1 cellular context compared by ENCODE assay signal in the genomic region with DNA sequence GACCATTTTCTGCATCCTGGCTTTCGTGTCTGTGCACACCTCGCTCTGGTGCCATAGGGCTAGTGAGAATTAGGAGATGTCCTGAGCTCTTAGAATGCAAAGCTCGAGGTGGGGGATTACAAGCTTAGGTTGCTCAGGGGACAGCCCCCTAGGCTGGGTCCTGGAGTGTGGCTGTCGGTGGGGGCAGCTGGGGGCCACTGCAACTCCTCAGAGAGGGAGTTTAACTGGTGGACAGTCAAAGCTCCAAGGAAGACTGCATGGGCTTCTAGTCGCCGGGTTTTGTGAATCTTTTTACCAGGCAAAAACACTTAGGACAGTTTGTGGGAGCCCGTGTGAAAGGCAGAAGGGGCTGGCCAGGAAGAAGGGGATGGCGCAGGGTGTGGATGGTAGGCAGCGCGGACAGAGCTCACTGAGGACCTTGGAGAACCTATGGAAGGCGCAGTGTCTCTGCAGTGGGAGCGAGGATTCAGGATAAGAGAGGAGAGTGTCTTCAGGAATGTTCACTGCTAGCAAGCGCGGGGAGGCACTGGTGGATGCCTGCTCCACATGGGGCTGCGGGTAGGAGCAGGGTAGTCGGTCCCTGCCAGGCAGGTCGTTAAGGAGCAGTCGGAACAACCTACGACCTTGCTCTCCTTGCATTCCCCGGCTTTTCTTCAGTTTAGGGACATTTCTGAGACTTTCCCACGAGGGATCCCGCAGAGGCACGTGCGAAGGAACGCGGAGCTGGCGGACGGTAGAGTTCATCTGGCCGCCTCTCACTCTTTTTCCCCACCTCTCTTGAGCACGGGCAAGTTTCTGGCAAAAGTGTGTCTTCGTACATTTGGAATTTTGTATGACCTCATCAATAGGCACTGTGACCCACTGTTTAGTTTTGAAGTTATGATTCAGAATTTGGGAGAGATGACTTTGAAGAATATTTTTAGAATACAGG.
TF ChIP-seq lines count a peak whose summit lies in the region.

No MANE protein-coding gene starts in this region.

TF ChIP-seq in GM23338, 12 proteins besides CTCF, POLR2A, EP300 and RAD21 (continued from another document):
- TF ChIP-seq, protein P1, sequence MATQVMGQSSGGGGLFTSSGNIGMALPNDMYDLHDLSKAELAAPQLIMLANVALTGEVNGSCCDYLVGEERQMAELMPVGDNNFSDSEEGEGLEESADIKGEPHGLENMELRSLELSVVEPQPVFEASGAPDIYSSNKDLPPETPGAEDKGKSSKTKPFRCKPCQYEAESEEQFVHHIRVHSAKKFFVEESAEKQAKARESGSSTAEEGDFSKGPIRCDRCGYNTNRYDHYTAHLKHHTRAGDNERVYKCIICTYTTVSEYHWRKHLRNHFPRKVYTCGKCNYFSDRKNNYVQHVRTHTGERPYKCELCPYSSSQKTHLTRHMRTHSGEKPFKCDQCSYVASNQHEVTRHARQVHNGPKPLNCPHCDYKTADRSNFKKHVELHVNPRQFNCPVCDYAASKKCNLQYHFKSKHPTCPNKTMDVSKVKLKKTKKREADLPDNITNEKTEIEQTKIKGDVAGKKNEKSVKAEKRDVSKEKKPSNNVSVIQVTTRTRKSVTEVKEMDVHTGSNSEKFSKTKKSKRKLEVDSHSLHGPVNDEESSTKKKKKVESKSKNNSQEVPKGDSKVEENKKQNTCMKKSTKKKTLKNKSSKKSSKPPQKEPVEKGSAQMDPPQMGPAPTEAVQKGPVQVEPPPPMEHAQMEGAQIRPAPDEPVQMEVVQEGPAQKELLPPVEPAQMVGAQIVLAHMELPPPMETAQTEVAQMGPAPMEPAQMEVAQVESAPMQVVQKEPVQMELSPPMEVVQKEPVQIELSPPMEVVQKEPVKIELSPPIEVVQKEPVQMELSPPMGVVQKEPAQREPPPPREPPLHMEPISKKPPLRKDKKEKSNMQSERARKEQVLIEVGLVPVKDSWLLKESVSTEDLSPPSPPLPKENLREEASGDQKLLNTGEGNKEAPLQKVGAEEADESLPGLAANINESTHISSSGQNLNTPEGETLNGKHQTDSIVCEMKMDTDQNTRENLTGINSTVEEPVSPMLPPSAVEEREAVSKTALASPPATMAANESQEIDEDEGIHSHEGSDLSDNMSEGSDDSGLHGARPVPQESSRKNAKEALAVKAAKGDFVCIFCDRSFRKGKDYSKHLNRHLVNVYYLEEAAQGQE (IDR thresholded peaks at IDR 0.05; ENCODE audit: unreplicated experiment), result no peak
